8 cellular contexts compared by ENCODE assay signal in the genomic region with DNA sequence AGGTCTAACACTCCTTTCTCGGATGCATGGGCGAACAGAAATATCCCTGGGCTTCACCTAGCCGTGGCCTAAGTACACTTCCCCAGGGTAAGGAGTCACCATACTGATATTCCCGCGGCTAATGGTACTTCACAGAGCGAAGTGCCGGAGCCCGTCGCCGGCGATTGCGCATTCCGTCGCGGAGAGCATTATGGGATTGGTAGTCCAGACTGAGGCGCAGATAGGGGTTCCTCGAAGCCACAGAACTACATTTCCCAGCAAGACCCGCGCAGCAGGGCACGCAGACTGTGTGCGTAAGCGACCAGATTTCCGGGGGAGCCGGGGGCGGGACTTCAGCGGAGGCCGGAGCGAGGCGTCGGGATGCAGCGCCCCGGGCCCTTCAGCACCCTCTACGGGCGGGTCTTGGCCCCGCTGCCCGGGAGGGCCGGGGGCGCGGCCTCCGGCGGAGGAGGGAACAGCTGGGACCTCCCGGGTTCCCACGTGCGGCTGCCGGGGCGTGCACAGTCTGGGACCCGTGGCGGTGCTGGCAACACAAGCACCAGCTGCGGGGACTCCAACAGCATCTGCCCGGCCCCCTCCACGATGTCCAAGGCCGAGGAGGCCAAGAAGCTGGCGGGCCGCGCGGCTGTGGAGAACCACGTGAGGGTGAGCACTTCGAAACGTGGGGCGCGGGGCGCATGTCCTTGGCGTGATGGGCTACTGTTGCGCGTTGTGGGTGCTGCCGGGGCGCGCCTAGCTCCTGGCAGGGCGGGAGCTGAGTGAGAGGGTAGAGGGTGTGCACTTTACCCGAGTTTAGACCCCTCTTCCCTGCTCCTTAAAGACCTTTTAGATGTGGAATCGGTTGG. TPM values are rescaled to one million over a fixed set of nuclear protein-coding genes. Genes with fewer than 3 reads are reported as not detected.
DNase-seq lines count a peak whose midpoint lies in the region; ATAC-seq, FAIRE-seq and TF ChIP-seq lines count a peak whose summit lies in the region.

A gene (plus strand): TSS at position 335 of the 845 bp plus-strand sequence. CDS start 26 bp downstream, at position 361.

- peaks cover 29% of the 10 kb centered on the region for H3K4me1 ChIP-seq in adipocyte (ENCODE audit: control insufficient read depth, insufficient read depth, low read length)

- peaks cover 47% of the 10 kb centered on the region for H3K4me1 Mint-ChIP-seq in type B pancreatic cell (ENCODE audit: unreplicated experiment)

- no peaks in the 10 kb centered on the region for H3K36me3 ChIP-seq in adipocyte (ENCODE audit: control insufficient read depth, insufficient read depth, low read length, severe bottlenecking)

- H3K9ac ChIP-seq in adipocyte (ENCODE audit: low read length): peak within 1 kb of the TSS; percentile 83

- H3K27me3 ChIP-seq in adipocyte (replicated peaks; ENCODE audit: control insufficient read depth, insufficient read depth, low read length): no peaks in the 10 kb centered on the region

- no peaks in the 10 kb centered on the region for H3K27me3 Mint-ChIP-seq in type B pancreatic cell

- H3K36me3 Mint-ChIP-seq in type B pancreatic cell: peaks cover 4% of the 10 kb centered on the region

- no peaks in the 10 kb centered on the region for H3K9me3 ChIP-seq in adipocyte (ENCODE audit: control insufficient read depth, low read length)

- DNase-seq in GM12891 (ENCODE audit: insufficient read length, low spot score) (peak; percentile 88), NCI-H1436 (lab: John Stamatoyannopoulos, UW) (peak; percentile 97), T follicular helper cell (ENCODE audit: low read depth) (peak; percentile 99), adipocyte (ENCODE audit: low read depth) (peak; percentile 100), cardiac septum (ENCODE audit: low spot score) (peak; percentile 100), pons (ENCODE audit: low spot score) (peak; percentile 98), type B pancreatic cell (ENCODE audit: extremely low spot score, unreplicated experiment) (peak; percentile 97)

- FAIRE-seq in GM12891 (lab: Jason Lieb, UNC): peak; percentile 95

- H3K27ac Mint-ChIP-seq in type B pancreatic cell: peak within 1 kb of the TSS; percentile 98

- ATAC-seq in HG02840 (IDR thresholded peaks at IDR 0.05; ENCODE audit: low FRiP score, unreplicated experiment): peak; percentile 97

- intact Hi-C loops in cardiac septum (cut with DNase I): loop anchor here (5.0 kb wide), 1 partner anchor 46 kb away; no protein-coding TSS in a partner anchor

- peaks cover 6% of the 10 kb centered on the region for H3K9me3 Mint-ChIP-seq in type B pancreatic cell

- peak; percentile 86 for TF ChIP-seq POLR2A in GM12891 (IDR thresholded peaks at IDR 0.05; ENCODE audit: low read depth, low read length)

- peak within 1 kb of the TSS; percentile 86 for H3K4me3 ChIP-seq in adipocyte (ENCODE audit: low read length)

- TF ChIP-seq CTCF in type B pancreatic cell (conservative IDR thresholded peaks at IDR 0.05): peak; percentile 72

- peak within 1 kb of the TSS; percentile 99 for H3K4me3 Mint-ChIP-seq in type B pancreatic cell

TF ChIP-seq in GM12891, 5 proteins besides CTCF, POLR2A, EP300 and RAD21:
- TF ChIP-seq SPI1 (IDR thresholded peaks at IDR 0.05; ENCODE audit: low read depth, low read length) (peak; percentile 34; the same call in 1 of the 2 replicates), PAX5 (IDR thresholded peaks at IDR 0.05; ENCODE audit: insufficient read depth, low read length, severe bottlenecking) (peak; percentile 8), POLR2AphosphoS5 (IDR thresholded peaks at IDR 0.05; ENCODE audit: low read depth, low read length) (peak; percentile 79), TAF1 (IDR thresholded peaks at IDR 0.05; ENCODE audit: low read depth, low read length) (peak; percentile 72; the same call in 1 of the 2 replicates), POU2F2 (IDR thresholded peaks at IDR 0.05; ENCODE audit: low read depth, low read length) (peak; percentile 75)

RNA-seq across cellular contexts. Expression of the gene that starts here (rescaled TPM):
- 29.1 TPM for polyA plus RNA-seq in GM12891 (2012; ENCODE audit: low read depth, missing spikeins)
- 10.5 TPM for total RNA-seq in cardiac septum
- 27.3 and 27.6 TPM in 2 replicates for total RNA-seq in type B pancreatic cell (ENCODE audit: low replicate concordance)

Comparison
In these comparisons a context has a peak if more than half of its experiments do, and no peak if none do; other contexts are left out.
1. Peak in every context shown above with its lines: DNase-seq, ATAC-seq and H3K4me3 ChIP-seq.